ENCODE assay signal across 1 cellular context in the genomic region with DNA sequence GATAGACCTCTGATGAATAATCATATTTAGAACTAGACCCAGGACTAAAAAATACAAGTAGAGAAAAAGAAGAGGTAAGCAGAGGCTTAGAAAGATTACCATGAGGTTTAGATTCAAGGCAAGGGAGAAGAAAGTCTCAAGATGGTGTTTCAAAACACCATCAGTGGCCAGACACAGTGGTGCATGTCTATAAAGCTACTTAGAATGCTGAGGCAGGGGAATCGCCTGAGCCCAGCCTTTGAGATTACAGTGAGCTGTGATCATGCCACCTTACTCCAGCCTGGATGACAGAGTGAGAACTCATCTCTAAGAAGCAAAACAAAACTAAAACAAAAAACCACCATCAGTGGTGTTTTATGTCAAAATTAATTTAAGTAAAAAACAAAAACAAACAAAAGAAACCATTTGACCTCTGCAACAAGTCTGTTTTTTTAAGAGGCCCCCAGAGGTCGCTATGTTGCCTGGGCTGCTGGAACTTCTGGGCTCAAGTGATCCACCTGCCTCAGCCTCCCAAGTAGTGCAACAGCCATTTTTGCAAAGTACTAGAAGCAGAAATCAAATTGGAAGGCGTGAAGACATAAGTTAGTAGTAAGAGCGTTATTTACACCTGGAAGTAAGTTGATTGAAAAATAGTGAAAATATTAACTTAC.
TF ChIP-seq lines count a peak whose summit lies in the region.

No MANE protein-coding gene starts in this region.

TF ChIP-seq in GM12878, 131 proteins besides CTCF, POLR2A, EP300 and RAD21:
- TF ChIP-seq RFX5 (IDR thresholded peaks at IDR 0.05; ENCODE audit: low read depth, low read length) = no peak
- no peak for TF ChIP-seq CHD2 (IDR thresholded peaks at IDR 0.05; ENCODE audit: borderline replicate concordance, low read depth, low read length)
- TF ChIP-seq RCOR1 (conservative IDR thresholded peaks at IDR 0.05; ENCODE audit: low read depth, low read length) = no peak
- TF ChIP-seq TAF1 (IDR thresholded peaks at IDR 0.05; ENCODE audit: borderline replicate concordance, low read depth, low read length) = no peak
- TF ChIP-seq MTA3 (IDR thresholded peaks at IDR 0.05; ENCODE audit: borderline replicate concordance, low read length) = no peak
- TF ChIP-seq WRNIP1 (IDR thresholded peaks at IDR 0.05; ENCODE audit: borderline replicate concordance, low read depth, low read length) = no peak
- no peak for TF ChIP-seq PML (IDR thresholded peaks at IDR 0.05; ENCODE audit: low read length)
- no peak for TF ChIP-seq MXI1 (IDR thresholded peaks at IDR 0.05; ENCODE audit: low read depth, low read length)
- TF ChIP-seq PAX8 (IDR thresholded peaks at IDR 0.05) = no peak
- TF ChIP-seq, protein P1, sequence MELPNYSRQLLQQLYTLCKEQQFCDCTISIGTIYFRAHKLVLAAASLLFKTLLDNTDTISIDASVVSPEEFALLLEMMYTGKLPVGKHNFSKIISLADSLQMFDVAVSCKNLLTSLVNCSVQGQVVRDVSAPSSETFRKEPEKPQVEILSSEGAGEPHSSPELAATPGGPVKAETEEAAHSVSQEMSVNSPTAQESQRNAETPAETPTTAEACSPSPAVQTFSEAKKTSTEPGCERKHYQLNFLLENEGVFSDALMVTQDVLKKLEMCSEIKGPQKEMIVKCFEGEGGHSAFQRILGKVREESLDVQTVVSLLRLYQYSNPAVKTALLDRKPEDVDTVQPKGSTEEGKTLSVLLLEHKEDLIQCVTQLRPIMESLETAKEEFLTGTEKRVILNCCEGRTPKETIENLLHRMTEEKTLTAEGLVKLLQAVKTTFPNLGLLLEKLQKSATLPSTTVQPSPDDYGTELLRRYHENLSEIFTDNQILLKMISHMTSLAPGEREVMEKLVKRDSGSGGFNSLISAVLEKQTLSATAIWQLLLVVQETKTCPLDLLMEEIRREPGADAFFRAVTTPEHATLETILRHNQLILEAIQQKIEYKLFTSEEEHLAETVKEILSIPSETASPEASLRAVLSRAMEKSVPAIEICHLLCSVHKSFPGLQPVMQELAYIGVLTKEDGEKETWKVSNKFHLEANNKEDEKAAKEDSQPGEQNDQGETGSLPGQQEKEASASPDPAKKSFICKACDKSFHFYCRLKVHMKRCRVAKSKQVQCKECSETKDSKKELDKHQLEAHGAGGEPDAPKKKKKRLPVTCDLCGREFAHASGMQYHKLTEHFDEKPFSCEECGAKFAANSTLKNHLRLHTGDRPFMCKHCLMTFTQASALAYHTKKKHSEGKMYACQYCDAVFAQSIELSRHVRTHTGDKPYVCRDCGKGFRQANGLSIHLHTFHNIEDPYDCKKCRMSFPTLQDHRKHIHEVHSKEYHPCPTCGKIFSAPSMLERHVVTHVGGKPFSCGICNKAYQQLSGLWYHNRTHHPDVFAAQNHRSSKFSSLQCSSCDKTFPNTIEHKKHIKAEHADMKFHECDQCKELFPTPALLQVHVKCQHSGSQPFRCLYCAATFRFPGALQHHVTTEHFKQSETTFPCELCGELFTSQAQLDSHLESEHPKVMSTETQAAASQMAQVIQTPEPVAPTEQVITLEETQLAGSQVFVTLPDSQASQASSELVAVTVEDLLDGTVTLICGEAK (IDR thresholded peaks at IDR 0.05; ENCODE audit: borderline replicate concordance) = no peak
- TF ChIP-seq YY1 (IDR thresholded peaks at IDR 0.05; ENCODE audit: low read depth, low read length) = no peak
- TF ChIP-seq, protein P2, sequence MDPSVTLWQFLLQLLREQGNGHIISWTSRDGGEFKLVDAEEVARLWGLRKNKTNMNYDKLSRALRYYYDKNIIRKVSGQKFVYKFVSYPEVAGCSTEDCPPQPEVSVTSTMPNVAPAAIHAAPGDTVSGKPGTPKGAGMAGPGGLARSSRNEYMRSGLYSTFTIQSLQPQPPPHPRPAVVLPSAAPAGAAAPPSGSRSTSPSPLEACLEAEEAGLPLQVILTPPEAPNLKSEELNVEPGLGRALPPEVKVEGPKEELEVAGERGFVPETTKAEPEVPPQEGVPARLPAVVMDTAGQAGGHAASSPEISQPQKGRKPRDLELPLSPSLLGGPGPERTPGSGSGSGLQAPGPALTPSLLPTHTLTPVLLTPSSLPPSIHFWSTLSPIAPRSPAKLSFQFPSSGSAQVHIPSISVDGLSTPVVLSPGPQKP (IDR thresholded peaks at IDR 0.05; ENCODE audit: low read depth, low read length) = no peak
- TF ChIP-seq, protein P3, sequence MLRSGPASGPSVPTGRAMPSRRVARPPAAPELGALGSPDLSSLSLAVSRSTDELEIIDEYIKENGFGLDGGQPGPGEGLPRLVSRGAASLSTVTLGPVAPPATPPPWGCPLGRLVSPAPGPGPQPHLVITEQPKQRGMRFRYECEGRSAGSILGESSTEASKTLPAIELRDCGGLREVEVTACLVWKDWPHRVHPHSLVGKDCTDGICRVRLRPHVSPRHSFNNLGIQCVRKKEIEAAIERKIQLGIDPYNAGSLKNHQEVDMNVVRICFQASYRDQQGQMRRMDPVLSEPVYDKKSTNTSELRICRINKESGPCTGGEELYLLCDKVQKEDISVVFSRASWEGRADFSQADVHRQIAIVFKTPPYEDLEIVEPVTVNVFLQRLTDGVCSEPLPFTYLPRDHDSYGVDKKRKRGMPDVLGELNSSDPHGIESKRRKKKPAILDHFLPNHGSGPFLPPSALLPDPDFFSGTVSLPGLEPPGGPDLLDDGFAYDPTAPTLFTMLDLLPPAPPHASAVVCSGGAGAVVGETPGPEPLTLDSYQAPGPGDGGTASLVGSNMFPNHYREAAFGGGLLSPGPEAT (IDR thresholded peaks at IDR 0.05; ENCODE audit: low read depth) = no peak
- TF ChIP-seq EED (IDR thresholded peaks at IDR 0.05; ENCODE audit: low read depth) = no peak
